14 cellular contexts compared by ENCODE assay signal in the genomic region with DNA sequence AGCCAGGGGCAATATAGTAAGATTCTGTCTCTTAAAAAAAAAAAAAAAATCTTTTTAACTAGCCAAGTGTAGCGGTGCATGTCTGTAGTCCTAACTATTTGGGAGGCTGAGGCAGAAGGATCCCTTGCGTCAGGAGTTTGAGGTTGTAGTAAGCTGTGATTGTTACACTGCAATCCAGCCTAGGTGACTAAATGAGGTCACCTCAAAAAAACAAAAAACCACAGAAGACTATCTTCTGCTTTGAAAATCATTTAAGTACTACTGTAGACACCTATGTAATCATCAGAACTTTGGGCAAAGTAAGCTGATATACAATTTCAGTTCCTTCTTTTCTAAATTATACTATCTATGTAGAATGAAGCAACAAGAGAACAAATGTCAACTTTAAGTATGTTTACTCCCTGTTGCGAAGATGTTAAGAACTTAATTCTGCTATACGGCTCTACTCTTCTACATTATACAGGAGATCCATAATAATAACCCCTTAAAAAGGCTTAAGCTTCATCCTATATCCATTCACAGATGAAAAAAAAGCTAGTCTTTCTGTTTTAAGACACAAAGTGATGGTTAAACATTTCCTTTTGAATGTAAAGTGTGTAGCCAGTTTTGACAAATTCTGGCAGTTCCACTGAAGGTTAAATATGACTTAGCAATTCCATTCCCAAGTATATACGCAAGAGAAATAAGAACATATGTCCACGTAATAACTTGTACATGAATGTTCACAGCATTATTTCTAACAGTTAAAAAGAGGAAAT. TPM values are rescaled to one million over a fixed set of nuclear protein-coding genes. Genes with fewer than 3 reads are reported as not detected.
DNase-seq lines count a peak whose midpoint lies in the region; ATAC-seq and TF ChIP-seq lines count a peak whose summit lies in the region.
"Had no signal": no experiment of that assay in that cellular context is flagged by ENCODE, and none has a peak within 500 bp of the region (broad histone marks: within the 10 kb centered on the region; RNA-seq: fewer than 3 reads in every experiment).

No MANE protein-coding gene starts in this region.

- no peaks in the 10 kb centered on the region for H3K36me3 Mint-ChIP-seq in activated T-helper 1 cell treated with anti-CD3 and anti-CD28 coated beads, Interleukin-12 subunit alpha, Interleukin-12 subunit beta, Interleukin-2, Interleukin-4 antibody, amounts not matched to agents 30 ng/mL and 10 ng/mL and 1 ng/mL, durations not matched to agents 14 hours and 24 hours and 36 hours (ENCODE audit: low read depth)
- H3K36me3 Mint-ChIP-seq in CD4-positive, alpha-beta T cell (ENCODE audit: low read depth), result no peaks in the 10 kb centered on the region

- H3K9me3 ChIP-seq in CD4-positive, alpha-beta T cell (ENCODE audit: control insufficient read depth, low read length), result no peaks in the 10 kb centered on the region
- H3K9me3 ChIP-seq: SK-N-SH had no signal

- peak overlapping the region; percentile 61 for H3K27ac Mint-ChIP-seq in activated T-helper 1 cell treated with anti-CD3 and anti-CD28 coated beads, Interleukin-12 subunit alpha, Interleukin-12 subunit beta, Interleukin-2, Interleukin-4 antibody, amounts not matched to agents 30 ng/mL and 10 ng/mL and 1 ng/mL, durations not matched to agents 14 hours and 24 hours and 36 hours
- H3K27ac Mint-ChIP-seq in CD4-positive, alpha-beta T cell, result no peak overlapping the region

- peaks cover 13% of the 10 kb centered on the region for H3K4me1 Mint-ChIP-seq in activated T-helper 1 cell treated with anti-CD3 and anti-CD28 coated beads, Interleukin-12 subunit alpha, Interleukin-12 subunit beta, Interleukin-2, Interleukin-4 antibody, amounts not matched to agents 30 ng/mL and 10 ng/mL and 1 ng/mL, durations not matched to agents 14 hours and 24 hours and 36 hours (ENCODE audit: low read depth)
- H3K4me1 Mint-ChIP-seq in CD4-positive, alpha-beta T cell (ENCODE audit: low read depth), result no peaks in the 10 kb centered on the region

- no peaks in the 10 kb centered on the region for H3K27me3 ChIP-seq in CD4-positive, alpha-beta T cell (ENCODE audit: control insufficient read depth, insufficient read depth, low read length)
- H3K27me3 ChIP-seq: cardiac muscle cell had no signal

- H3K27me3 Mint-ChIP-seq in activated T-helper 1 cell treated with anti-CD3 and anti-CD28 coated beads, Interleukin-12 subunit alpha, Interleukin-12 subunit beta, Interleukin-2, Interleukin-4 antibody, amounts not matched to agents 30 ng/mL and 10 ng/mL and 1 ng/mL, durations not matched to agents 14 hours and 24 hours and 36 hours (ENCODE audit: insufficient read depth), result peaks cover 34% of the 10 kb centered on the region
- no peaks in the 10 kb centered on the region for H3K27me3 Mint-ChIP-seq in CD4-positive, alpha-beta T cell

- intact Hi-C loops in activated T-helper 1 cell treated with anti-CD3 and anti-CD28 coated beads, Interleukin-12 subunit alpha, Interleukin-12 subunit beta, Interleukin-2, Interleukin-4 antibody, amounts not matched to agents 30 ng/mL and 10 ng/mL and 1 ng/mL, durations not matched to agents 14 hours and 24 hours and 36 hours (cut with micrococcal nuclease), result no loop called here
- intact Hi-C loops in CD4-positive, alpha-beta T cell (cut with DNase I, micrococcal nuclease), result no loop called here

- no peak overlapping the region for H3K27ac ChIP-seq in CD4-positive, alpha-beta T cell (ENCODE audit: low read depth, low read length)
- H3K27ac ChIP-seq: cardiac muscle cell had no signal

- no peak overlapping the region for H3K4me3 Mint-ChIP-seq in activated T-helper 1 cell treated with anti-CD3 and anti-CD28 coated beads, Interleukin-12 subunit alpha, Interleukin-12 subunit beta, Interleukin-2, Interleukin-4 antibody, amounts not matched to agents 30 ng/mL and 10 ng/mL and 1 ng/mL, durations not matched to agents 14 hours and 24 hours and 36 hours
- H3K4me3 Mint-ChIP-seq in CD4-positive, alpha-beta T cell, result no peak overlapping the region

- DNase-seq in activated T-helper 1 cell treated with anti-CD3 and anti-CD28 coated beads, Interleukin-12 subunit alpha, Interleukin-12 subunit beta, Interleukin-2, Interleukin-4 antibody, amounts not matched to agents 30 ng/mL and 10 ng/mL and 1 ng/mL, durations not matched to agents 14 hours and 24 hours and 36 hours (ENCODE audit: low spot score), result no peak
- DNase-seq in nucleus accumbens (lab: John Stamatoyannopoulos, UW) (no peak), GM19238 (ENCODE audit: insufficient read length, low spot score) (no peak), NCI-H524 treated with DMSO at 0.1 percent for 48 hours (lab: John Stamatoyannopoulos, UW) (no peak)
- no peak for DNase-seq in CD4-positive, alpha-beta T cell
- DNase-seq: foreskin fibroblast, NCI-H2171, SK-N-SH had no signal

- CTCF ChIA-PET in CD4-positive, alpha-beta T cell (lab: Charles Lee), result no interaction called here

- POLR2A ChIA-PET in CD4-positive, alpha-beta T cell (lab: Charles Lee), result no interaction called here

- peak; percentile 99 for ATAC-seq in GM18870 (IDR thresholded peaks at IDR 0.05; ENCODE audit: unreplicated experiment)
- ATAC-seq in GM21447 (IDR thresholded peaks at IDR 0.05; ENCODE audit: unreplicated experiment), result peak; percentile 99
- peak; percentile 90 for ATAC-seq in HG03097 (IDR thresholded peaks at IDR 0.05; ENCODE audit: low FRiP score, unreplicated experiment)
- ATAC-seq in CD4-positive, alpha-beta T cell (ENCODE audit: poor library complexity), result no peak

- no peak for TF ChIP-seq CTCF in CD4-positive, alpha-beta T cell (IDR thresholded peaks at IDR 0.05)

- no peaks in the 10 kb centered on the region for H3K9me3 Mint-ChIP-seq in activated T-helper 1 cell treated with anti-CD3 and anti-CD28 coated beads, Interleukin-12 subunit alpha, Interleukin-12 subunit beta, Interleukin-2, Interleukin-4 antibody, amounts not matched to agents 30 ng/mL and 10 ng/mL and 1 ng/mL, durations not matched to agents 14 hours and 24 hours and 36 hours
- H3K9me3 Mint-ChIP-seq in CD4-positive, alpha-beta T cell, result no peaks in the 10 kb centered on the region

RNA-seq across cellular contexts. Expression of gene DAZL, which starts 15.2 kb away (rescaled TPM):
- total RNA-seq in activated T-helper 1 cell treated with anti-CD3 and anti-CD28 coated beads, Interleukin-12 subunit alpha, Interleukin-12 subunit beta, Interleukin-2, Interleukin-4 antibody, amounts not matched to agents 30 ng/mL and 10 ng/mL and 1 ng/mL, durations not matched to agents 14 hours and 24 hours and 36 hours, result 0.10 TPM in 2 replicates
- total RNA-seq in CD4-positive, alpha-beta T cell, result not detected
- total RNA-seq: cardiac muscle cell, HT1080, liver had no signal
